ENCODE assay signal across 20 cellular contexts in genomic region chr2:188399159-188399558, GRCh38.
DNase-seq lines count a peak whose midpoint lies in the region; ATAC-seq and TF ChIP-seq lines count a peak whose summit lies in the region.
"Had no signal": no experiment of that assay in that cellular context is flagged by ENCODE, and none has a peak within 500 bp of the region (broad histone marks: within the 10 kb centered on the region; RNA-seq: fewer than 3 reads in every experiment).

No MANE protein-coding gene starts in this region.

- H3K9ac ChIP-seq in SK-N-MC (ENCODE audit: insufficient read length) = no peak overlapping the region

- H3K36me3 ChIP-seq in SK-N-MC (ENCODE audit: insufficient read depth, low read length) = no peaks in the 10 kb centered on the region
- H3K36me3 ChIP-seq: adrenal gland, left lung, spleen, stomach, uterus had no signal

- no peaks in the 10 kb centered on the region for H3K9me3 ChIP-seq in SK-N-MC (ENCODE audit: low read depth, low read length)
- H3K9me3 ChIP-seq: adrenal gland, stomach, uterus had no signal

- TF ChIP-seq CTCF in fibroblast of pulmonary artery (IDR thresholded peaks at IDR 0.05; ENCODE audit: low read length, missing control alignments) = no peak

- H3K27ac ChIP-seq in SK-N-MC = peak overlapping the region; percentile 1; the same call in 1 of the 2 replicates
- H3K27ac ChIP-seq: adrenal gland, left lung, spleen, stomach, uterus had no signal

- DNase-seq in HCEC 1CT = peak; percentile 44
- DNase-seq in SK-N-MC (ENCODE audit: low read depth, low spot score) = no peak
- DNase-seq in fibroblast of pulmonary artery (ENCODE audit: low read depth) = peak; percentile 34
- DNase-seq in stromal cell of bone marrow (ENCODE audit: low read depth) = peak; percentile 36
- DNase-seq in T-helper 1 cell = no peak
- no peak for DNase-seq in GDM1 (lab: John Stamatoyannopoulos, UW)
- DNase-seq: activated CD4-positive, alpha-beta memory T cell treated with anti-CD3 and anti-CD28 coated beads for 36 hours; adrenal gland; CD4-positive, alpha-beta T cell; cortex of kidney; hippocampal formation; left lung; NCI-H2107; posterior cingulate gyrus; spleen; stomach; uterus had no signal

- no peak overlapping the region for H3K4me3 ChIP-seq in SK-N-MC
- no peak overlapping the region for H3K4me3 ChIP-seq in fibroblast of pulmonary artery (replicated peaks; ENCODE audit: low read depth, low read length)
- H3K4me3 ChIP-seq: adrenal gland, left lung, spleen, stomach, uterus had no signal

- no peak for ATAC-seq in HG03378 (IDR thresholded peaks at IDR 0.05; ENCODE audit: unreplicated experiment)
- ATAC-seq: esophagus mucosa, left lung, Right ventricle myocardium inferior had no signal

Comparison
In these comparisons a context has a peak if more than half of its experiments do, and no peak if none do; other contexts are left out.
1. DNase-seq: peak in HCEC 1CT (single experiment), fibroblast of pulmonary artery (single experiment) and stromal cell of bone marrow (single experiment); none in SK-N-MC (single experiment), T-helper 1 cell (0 of 5) and GDM1 (single experiment).